In genomic region chr7:50676079-50676478, GRCh38 we compare ENCODE assay signal across 15 cellular contexts.
"Had no signal": no experiment of that assay in that cellular context is flagged by ENCODE, and none has a peak within 500 bp of the region (broad histone marks: within the 10 kb centered on the region; RNA-seq: fewer than 3 reads in every experiment).

No MANE protein-coding gene starts in this region.

- H3K9me3 ChIP-seq: adrenal gland, esophagus squamous epithelium, neutrophil, thoracic aorta, vagina had no signal

- H3K36me3 Mint-ChIP-seq: activated naive CD4-positive, alpha-beta T cell treated with anti-CD3 and anti-CD28 coated beads, Interleukin-2, amount 10 ng/mL, durations not matched to agents 7 days and 5 days; T-cell had no signal

- H3K27me3 ChIP-seq: adrenal gland, brain microvascular endothelial cell, esophagus squamous epithelium, neutrophil, vagina had no signal

- H3K4me3 ChIP-seq: adrenal gland, esophagus squamous epithelium, SK-N-MC, thoracic aorta, vagina had no signal

- H3K9me3 Mint-ChIP-seq: activated CD4-positive, alpha-beta T cell treated with anti-CD3 and anti-CD28 coated beads, Interleukin-2, amount 10 ng/mL, durations not matched to agents 24 days and 14 days; activated naive CD4-positive, alpha-beta T cell treated with anti-CD3 and anti-CD28 coated beads, Interleukin-2, amount 10 ng/mL, durations not matched to agents 7 days and 5 days; activated T-helper 2 cell treated with anti-CD3 and anti-CD28 coated beads, Interferon-gamma antibody, Interleukin-2, Interleukin-4, amounts not matched to agents 10 μg/mL and 5 μg/mL and 100 μg/mL, durations not matched to agents 14 hours and 24 hours and 36 hours; T-cell had no signal

- H3K27me3 Mint-ChIP-seq: T-cell had no signal

- DNase-seq: activated CD4-positive, alpha-beta T cell treated with anti-CD3 and anti-CD28 coated beads, Interleukin-2, amount 10 ng/mL, durations not matched to agents 24 days and 14 days; activated naive CD4-positive, alpha-beta T cell treated with anti-CD3 and anti-CD28 coated beads, Interleukin-2, amount 10 ng/mL, durations not matched to agents 7 days and 5 days; brain microvascular endothelial cell; esophagus squamous epithelium; foreskin fibroblast; stimulated activated CD4-positive, alpha-beta T cell treated with anti-CD3 and anti-CD28 coated beads, Interleukin-12 subunit alpha, Interleukin-12 subunit beta, amount 100 ng/mL, for 4 hours; stimulated activated naive CD4-positive, alpha-beta T cell treated with Interleukin-2 at 50 U/mL for 16 hours; T-cell had no signal

- H3K27ac ChIP-seq: adrenal gland, brain microvascular endothelial cell, esophagus squamous epithelium, neutrophil, SK-N-MC, thoracic aorta, vagina had no signal

- H3K36me3 ChIP-seq: thoracic aorta had no signal

- H3K27ac Mint-ChIP-seq: activated CD4-positive, alpha-beta T cell treated with anti-CD3 and anti-CD28 coated beads, Interleukin-2, amount 10 ng/mL, durations not matched to agents 24 days and 14 days; activated naive CD4-positive, alpha-beta T cell treated with anti-CD3 and anti-CD28 coated beads, Interleukin-2, amount 10 ng/mL, durations not matched to agents 7 days and 5 days; activated T-helper 2 cell treated with anti-CD3 and anti-CD28 coated beads, Interferon-gamma antibody, Interleukin-2, Interleukin-4, amounts not matched to agents 10 μg/mL and 5 μg/mL and 100 μg/mL, durations not matched to agents 14 hours and 24 hours and 36 hours; T-cell had no signal

- ATAC-seq: sciatic nerve, T-cell had no signal

- H3K4me3 Mint-ChIP-seq: activated CD4-positive, alpha-beta T cell treated with anti-CD3 and anti-CD28 coated beads, Interleukin-2, amount 10 ng/mL, durations not matched to agents 24 days and 14 days; activated naive CD4-positive, alpha-beta T cell treated with anti-CD3 and anti-CD28 coated beads, Interleukin-2, amount 10 ng/mL, durations not matched to agents 7 days and 5 days; T-cell had no signal
